In genomic region chr4:147707892-147708672, GRCh38 we compare ENCODE assay signal across 8 cellular contexts. TPM values are rescaled to one million over a fixed set of nuclear protein-coding genes. Genes with fewer than 3 reads are reported as not detected.
DNase-seq lines count a peak whose midpoint lies in the region; ATAC-seq lines count a peak whose summit lies in the region.

No MANE protein-coding gene starts in this region.

- POLR2A ChIA-PET in CD8-positive, alpha-beta memory T cell (lab: Charles Lee), result no interaction called here

- DNase-seq in CD8-positive, alpha-beta memory T cell, result peak; percentile 36 to 65 (median 47)
- DNase-seq in T1000 (lab: John Stamatoyannopoulos, UW) (peak; percentile 14), cerebellar cortex (ENCODE audit: low spot score) (peak; percentile 23), left kidney (ENCODE audit: low read depth, low spot score) (peak; percentile 58), NCI-H187 (lab: John Stamatoyannopoulos, UW) (no peak)
- peak; percentile 27 to 33 for DNase-seq in stimulated activated CD8-positive, alpha-beta memory T cell treated with anti-CD3 and anti-CD28 coated beads, Interleukin-4, amount 100 ng/mL, for 4 hours (ENCODE audit: low read depth in 2 of 2, low spot score in 1 of 2)

- no peak overlapping the region for H3K4me3 ChIP-seq in CD8-positive, alpha-beta memory T cell (ENCODE audit: low read length)

- no peaks in the 10 kb centered on the region for H3K9me3 Mint-ChIP-seq in CD8-positive, alpha-beta memory T cell

- H3K4me1 ChIP-seq in CD8-positive, alpha-beta memory T cell (ENCODE audit: insufficient read depth, low read length), result no peaks in the 10 kb centered on the region

- H3K27me3 ChIP-seq in CD8-positive, alpha-beta memory T cell (ENCODE audit: insufficient read depth, low read length, poor library complexity, severe bottlenecking), result no peaks in the 10 kb centered on the region

- H3K36me3 Mint-ChIP-seq in CD8-positive, alpha-beta memory T cell, result no peaks in the 10 kb centered on the region

- H3K4me3 Mint-ChIP-seq in CD8-positive, alpha-beta memory T cell, result no peak overlapping the region

- CTCF ChIA-PET in CD8-positive, alpha-beta memory T cell (lab: Charles Lee), result interaction anchor here (0.8 to 4.6 kb wide), 8 partner anchors 16 to 349 kb away, joined by 3 to 89 read pairs (median 4); partner anchors contain the start of genes ARHGAP10 and PRMT9

- H3K9me3 ChIP-seq in CD8-positive, alpha-beta memory T cell (ENCODE audit: low read length), result no peaks in the 10 kb centered on the region

- no peaks in the 10 kb centered on the region for H3K36me3 ChIP-seq in CD8-positive, alpha-beta memory T cell (ENCODE audit: insufficient read depth, low read length)

- peaks cover 0 to under 1% of the 10 kb centered on the region in 2 donors for H3K27me3 Mint-ChIP-seq in CD8-positive, alpha-beta memory T cell

- peaks cover 0 to 5% (median 4%) of the 10 kb centered on the region in 3 donors for H3K4me1 Mint-ChIP-seq in CD8-positive, alpha-beta memory T cell

- peak; percentile 69 for ATAC-seq in GM19035 (IDR thresholded peaks at IDR 0.05; ENCODE audit: unreplicated experiment)
- peak; percentile 73 for ATAC-seq in HG03521 (IDR thresholded peaks at IDR 0.05; ENCODE audit: unreplicated experiment)

- H3K27ac Mint-ChIP-seq in CD8-positive, alpha-beta memory T cell, result no peak overlapping the region

- no peak overlapping the region for H3K27ac ChIP-seq in CD8-positive, alpha-beta memory T cell (ENCODE audit: low read depth, low read length)

RNA-seq across cellular contexts. Expression of gene ARHGAP10, which starts 23.8 kb away (rescaled TPM):
- 1 to 10 TPM; 8.6 to 9.7 TPM for total RNA-seq in CD8-positive, alpha-beta memory T cell
- 14.0 TPM for polyA plus RNA-seq in CD8-positive, alpha-beta memory T cell

RNA-seq across cellular contexts. Expression of gene PRMT9, which starts 24.1 kb away (rescaled TPM):
- total RNA-seq in CD8-positive, alpha-beta memory T cell, result 1 to 10 TPM; 5.5 to 6.9 TPM
- 5.9 TPM for polyA plus RNA-seq in CD8-positive, alpha-beta memory T cell

Comparison
In these comparisons a context has a peak if more than half of its experiments do, and no peak if none do; other contexts are left out.
1. DNase-seq: peak in CD8-positive, alpha-beta memory T cell (5 of 5), T1000 (single experiment), cerebellar cortex (single experiment), left kidney (single experiment) and stimulated activated CD8-positive, alpha-beta memory T cell treated with anti-CD3 and anti-CD28 coated beads, Interleukin-4, amount 100 ng/mL, for 4 hours (2 of 2); none in NCI-H187 (0 of 2).